ENCODE assay signal across 10 cellular contexts in genomic region chr5:139094154-139095131, GRCh38.
DNase-seq lines count a peak whose midpoint lies in the region; ATAC-seq and TF ChIP-seq lines count a peak whose summit lies in the region.
"Had no signal": no experiment of that assay in that cellular context is flagged by ENCODE, and none has a peak within 500 bp of the region (broad histone marks: within the 10 kb centered on the region; RNA-seq: fewer than 3 reads in every experiment).

No MANE protein-coding gene starts in this region.

- POLR2A ChIA-PET in MCF 10A (lab: Yijun Ruan, JAX): no interaction called here

- TF ChIP-seq CTCF in MCF 10A (IDR thresholded peaks at IDR 0.05; ENCODE audit: unreplicated experiment): no peak

- no peaks in the 10 kb centered on the region for H3K27me3 Mint-ChIP-seq in naive B cell
- H3K27me3 Mint-ChIP-seq in MCF 10A (ENCODE audit: insufficient read depth, unreplicated experiment): no peaks in the 10 kb centered on the region

- no TSS peak for BruUV-seq in MCF 10A (replicated peaks; lab: Mats Ljungman, UMichigan)

- H3K4me3 Mint-ChIP-seq in naive B cell (peak overlapping the region in 2 of 8 donors; percentile 40 to 65), MCF 10A (ENCODE audit: unreplicated experiment) (no peak overlapping the region)

- H3K4me1 Mint-ChIP-seq in naive B cell (peaks cover 31 to 43% (median 40%) of the 10 kb centered on the region in 3 donors), MCF 10A (ENCODE audit: insufficient read depth, unreplicated experiment) (no peaks in the 10 kb centered on the region)

- H3K36me3 Mint-ChIP-seq in naive B cell (no peaks in the 10 kb centered on the region), MCF 10A (ENCODE audit: insufficient read depth, unreplicated experiment) (peaks cover 17% of the 10 kb centered on the region)

- H3K9me3 Mint-ChIP-seq in naive B cell (no peaks in the 10 kb centered on the region), MCF 10A (ENCODE audit: unreplicated experiment) (no peaks in the 10 kb centered on the region)

- peak; percentile 36 for DNase-seq in naive B cell
- DNase-seq in anterior cingulate cortex (lab: John Stamatoyannopoulos, UW): no peak
- DNase-seq in MCF 10A (ENCODE audit: unreplicated experiment): no peak
- no peak for DNase-seq in NCI-H128 (lab: John Stamatoyannopoulos, UW; ENCODE audit: unreplicated experiment)
- DNase-seq: activated CD4-positive, alpha-beta T cell treated with anti-CD3 and anti-CD28 coated beads for 4 hours; body of pancreas; stimulated activated CD4-positive, alpha-beta T cell treated with anti-CD3 and anti-CD28 coated beads, Interleukin-15, amount 100 ng/mL, for 24 hours had no signal

- CTCF ChIA-PET in MCF 10A (lab: Yijun Ruan, JAX): interaction anchor here (0.6 kb wide), 1 partner anchor 151 kb away, joined by 3 read pairs; no protein-coding TSS in a partner anchor

- peak overlapping the region in 5 of 6 donors; percentile 22 to 77 (median 55) for H3K27ac Mint-ChIP-seq in naive B cell
- H3K27ac Mint-ChIP-seq in MCF 10A (ENCODE audit: low read depth, unreplicated experiment): no peak overlapping the region

- ATAC-seq in GM18907 (IDR thresholded peaks at IDR 0.05; ENCODE audit: unreplicated experiment): peak; percentile 91
- ATAC-seq in GM21576 (IDR thresholded peaks at IDR 0.05; ENCODE audit: unreplicated experiment): peak; percentile 91
- peak; percentile 96 for ATAC-seq in HG03342 (IDR thresholded peaks at IDR 0.05; ENCODE audit: unreplicated experiment)
- ATAC-seq in naive B cell (ENCODE audit: low read depth in 2 of 2): peak; percentile 89 to 90
- ATAC-seq: body of pancreas had no signal

- intact Hi-C loops in MCF 10A (cut with micrococcal nuclease): no loop called here
